Comparison of ENCODE assay signal across 1 cellular context in the genomic region with DNA sequence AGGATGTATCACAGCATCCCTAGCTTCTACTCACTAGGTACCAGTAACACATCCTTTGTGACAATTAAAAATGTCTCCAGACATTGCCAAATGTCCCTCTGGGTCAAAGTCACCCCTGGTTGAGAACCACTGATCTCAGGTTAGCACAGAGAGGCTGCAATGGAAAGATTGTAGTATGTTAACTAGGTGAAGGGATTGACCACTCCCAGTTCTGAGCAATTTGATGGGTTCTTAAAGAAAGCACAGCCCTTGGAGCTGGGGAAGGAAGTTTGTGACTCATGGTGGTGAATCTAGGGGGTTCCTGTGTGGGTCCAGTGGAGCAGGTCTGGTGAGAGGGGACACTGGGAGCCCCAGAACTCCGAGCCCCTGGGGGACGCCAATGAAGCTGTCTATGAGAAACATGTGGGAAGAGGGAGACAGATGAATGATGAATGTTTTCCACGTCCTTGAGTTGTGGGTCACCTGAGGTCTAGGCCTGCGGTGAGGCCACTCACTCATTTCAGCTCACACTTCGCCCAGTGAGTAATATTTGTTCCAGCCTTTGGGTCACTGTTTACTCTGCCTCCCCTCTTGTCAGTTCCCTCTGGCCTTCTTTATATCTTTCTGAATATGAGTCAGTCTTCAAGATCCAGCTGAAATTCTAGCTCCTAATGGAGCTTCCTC.
TF ChIP-seq lines count a peak whose summit lies in the region.

No MANE protein-coding gene starts in this region.

TF ChIP-seq in K562, 482 proteins besides CTCF, POLR2A, EP300 and RAD21 (continued from another document and continues in another):
- TF ChIP-seq FOXA3 (CRISPR knock-in tag; conservative IDR thresholded peaks at IDR 0.05 in 1 of 2, IDR thresholded peaks at IDR 0.05 in 1 of 2) (peak in 1 of 2 experiments; percentile 41; a peak in 1 of 4 replicates), NCOA1 (IDR thresholded peaks at IDR 0.05; ENCODE audit: low read depth) (no peak), MCM5 (IDR thresholded peaks at IDR 0.05; ENCODE audit: low read depth) (no peak), L3MBTL2 (IDR thresholded peaks at IDR 0.05) (no peak), GTF2F1 (IDR thresholded peaks at IDR 0.05; ENCODE audit: low read depth, low read length) (no peak), ZNF134 (CRISPR knock-in tag; conservative IDR thresholded peaks at IDR 0.05) (peak; percentile 57; the same call in 1 of the 2 replicates), GTF2A2 (tag; IDR thresholded peaks at IDR 0.05) (no peak), PHTF2 (CRISPR knock-in tag; IDR thresholded peaks at IDR 0.05) (no peak), NR4A1 (CRISPR knock-in tag; IDR thresholded peaks at IDR 0.05) (no peak), NR4A1 (tag; IDR thresholded peaks at IDR 0.05) (no peak), DIDO1 (tag; IDR thresholded peaks at IDR 0.05; ENCODE audit: low read depth) (no peak), ZNF778 (CRISPR knock-in tag; IDR thresholded peaks at IDR 0.05) (no peak), FOSL1 (tag; conservative IDR thresholded peaks at IDR 0.05) (peak; percentile 90), GABPB1 (CRISPR knock-in tag; IDR thresholded peaks at IDR 0.05) (no peak), ZFP30 (CRISPR knock-in tag; IDR thresholded peaks at IDR 0.05; ENCODE audit: borderline replicate concordance) (no peak), ESRRB (CRISPR knock-in tag; IDR thresholded peaks at IDR 0.05; ENCODE audit: borderline replicate concordance) (no peak), MEIS2 (IDR thresholded peaks at IDR 0.05; ENCODE audit: partially characterized antibody) (peak; percentile 75), U2AF1 (optimal IDR thresholded peaks at IDR 0.05; ENCODE audit: low read depth, low read length) (no peak), JUND (IDR thresholded peaks at IDR 0.05; ENCODE audit: borderline replicate concordance, low read depth, low read length) (peak; percentile 34; the same call in 1 of the 2 replicates), JUND (tag; IDR thresholded peaks at IDR 0.05; ENCODE audit: borderline replicate concordance, low read depth, low read length) (peak; percentile 53; the same call in 2 of the 3 replicates), NFIX (CRISPR knock-in tag; IDR thresholded peaks at IDR 0.05; ENCODE audit: low read depth) (no peak), XRCC4 (IDR thresholded peaks at IDR 0.05; ENCODE audit: extremely low read depth, insufficient read depth, insufficient read length) (no peak), BRD9 (IDR thresholded peaks at IDR 0.05; ENCODE audit: low read depth, partially characterized antibody) (no peak), POLR3A (IDR thresholded peaks at IDR 0.05; ENCODE audit: borderline replicate concordance, extremely low read depth, insufficient read depth, insufficient read length) (no peak), TCFL5 (CRISPR knock-in tag; conservative IDR thresholded peaks at IDR 0.05) (no peak), ZNF436 (CRISPR knock-in tag; IDR thresholded peaks at IDR 0.05) (no peak), MYC (IDR thresholded peaks at IDR 0.05; ENCODE audit: low read depth, low read length) (no peak), MYC (CRISPR knock-in tag; IDR thresholded peaks at IDR 0.05; ENCODE audit: borderline replicate concordance, low read depth) (no peak)
- TF ChIP-seq, protein P1, sequence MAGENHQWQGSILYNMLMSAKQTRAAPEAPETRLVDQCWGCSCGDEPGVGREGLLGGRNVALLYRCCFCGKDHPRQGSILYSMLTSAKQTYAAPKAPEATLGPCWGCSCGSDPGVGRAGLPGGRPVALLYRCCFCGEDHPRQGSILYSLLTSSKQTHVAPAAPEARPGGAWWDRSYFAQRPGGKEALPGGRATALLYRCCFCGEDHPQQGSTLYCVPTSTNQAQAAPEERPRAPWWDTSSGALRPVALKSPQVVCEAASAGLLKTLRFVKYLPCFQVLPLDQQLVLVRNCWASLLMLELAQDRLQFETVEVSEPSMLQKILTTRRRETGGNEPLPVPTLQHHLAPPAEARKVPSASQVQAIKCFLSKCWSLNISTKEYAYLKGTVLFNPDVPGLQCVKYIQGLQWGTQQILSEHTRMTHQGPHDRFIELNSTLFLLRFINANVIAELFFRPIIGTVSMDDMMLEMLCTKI (IDR thresholded peaks at IDR 0.05; ENCODE audit: partially characterized antibody) = no peak
- TF ChIP-seq, protein P2, sequence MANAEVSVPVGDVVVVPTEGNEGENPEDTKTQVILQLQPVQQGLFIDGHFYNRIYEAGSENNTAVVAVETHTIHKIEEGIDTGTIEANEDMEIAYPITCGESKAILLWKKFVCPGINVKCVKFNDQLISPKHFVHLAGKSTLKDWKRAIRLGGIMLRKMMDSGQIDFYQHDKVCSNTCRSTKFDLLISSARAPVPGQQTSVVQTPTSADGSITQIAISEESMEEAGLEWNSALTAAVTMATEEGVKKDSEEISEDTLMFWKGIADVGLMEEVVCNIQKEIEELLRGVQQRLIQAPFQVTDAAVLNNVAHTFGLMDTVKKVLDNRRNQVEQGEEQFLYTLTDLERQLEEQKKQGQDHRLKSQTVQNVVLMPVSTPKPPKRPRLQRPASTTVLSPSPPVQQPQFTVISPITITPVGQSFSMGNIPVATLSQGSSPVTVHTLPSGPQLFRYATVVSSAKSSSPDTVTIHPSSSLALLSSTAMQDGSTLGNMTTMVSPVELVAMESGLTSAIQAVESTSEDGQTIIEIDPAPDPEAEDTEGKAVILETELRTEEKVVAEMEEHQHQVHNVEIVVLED (CRISPR knock-in tag; IDR thresholded peaks at IDR 0.05) = no peak
- TF ChIP-seq, protein P3, sequence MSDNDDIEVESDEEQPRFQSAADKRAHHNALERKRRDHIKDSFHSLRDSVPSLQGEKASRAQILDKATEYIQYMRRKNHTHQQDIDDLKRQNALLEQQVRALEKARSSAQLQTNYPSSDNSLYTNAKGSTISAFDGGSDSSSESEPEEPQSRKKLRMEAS (CRISPR knock-in tag; IDR thresholded peaks at IDR 0.05) = no peak
- TF ChIP-seq, protein P4, sequence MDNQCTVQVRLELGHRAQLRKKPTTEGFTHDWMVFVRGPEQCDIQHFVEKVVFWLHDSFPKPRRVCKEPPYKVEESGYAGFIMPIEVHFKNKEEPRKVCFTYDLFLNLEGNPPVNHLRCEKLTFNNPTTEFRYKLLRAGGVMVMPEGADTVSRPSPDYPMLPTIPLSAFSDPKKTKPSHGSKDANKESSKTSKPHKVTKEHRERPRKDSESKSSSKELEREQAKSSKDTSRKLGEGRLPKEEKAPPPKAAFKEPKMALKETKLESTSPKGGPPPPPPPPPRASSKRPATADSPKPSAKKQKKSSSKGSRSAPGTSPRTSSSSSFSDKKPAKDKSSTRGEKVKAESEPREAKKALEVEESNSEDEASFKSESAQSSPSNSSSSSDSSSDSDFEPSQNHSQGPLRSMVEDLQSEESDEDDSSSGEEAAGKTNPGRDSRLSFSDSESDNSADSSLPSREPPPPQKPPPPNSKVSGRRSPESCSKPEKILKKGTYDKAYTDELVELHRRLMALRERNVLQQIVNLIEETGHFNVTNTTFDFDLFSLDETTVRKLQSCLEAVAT (IDR thresholded peaks at IDR 0.05) = no peak
- TF ChIP-seq, protein P5, sequence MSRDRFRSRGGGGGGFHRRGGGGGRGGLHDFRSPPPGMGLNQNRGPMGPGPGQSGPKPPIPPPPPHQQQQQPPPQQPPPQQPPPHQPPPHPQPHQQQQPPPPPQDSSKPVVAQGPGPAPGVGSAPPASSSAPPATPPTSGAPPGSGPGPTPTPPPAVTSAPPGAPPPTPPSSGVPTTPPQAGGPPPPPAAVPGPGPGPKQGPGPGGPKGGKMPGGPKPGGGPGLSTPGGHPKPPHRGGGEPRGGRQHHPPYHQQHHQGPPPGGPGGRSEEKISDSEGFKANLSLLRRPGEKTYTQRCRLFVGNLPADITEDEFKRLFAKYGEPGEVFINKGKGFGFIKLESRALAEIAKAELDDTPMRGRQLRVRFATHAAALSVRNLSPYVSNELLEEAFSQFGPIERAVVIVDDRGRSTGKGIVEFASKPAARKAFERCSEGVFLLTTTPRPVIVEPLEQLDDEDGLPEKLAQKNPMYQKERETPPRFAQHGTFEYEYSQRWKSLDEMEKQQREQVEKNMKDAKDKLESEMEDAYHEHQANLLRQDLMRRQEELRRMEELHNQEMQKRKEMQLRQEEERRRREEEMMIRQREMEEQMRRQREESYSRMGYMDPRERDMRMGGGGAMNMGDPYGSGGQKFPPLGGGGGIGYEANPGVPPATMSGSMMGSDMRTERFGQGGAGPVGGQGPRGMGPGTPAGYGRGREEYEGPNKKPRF (IDR thresholded peaks at IDR 0.05; ENCODE audit: low read depth, low read length) = no peak
- TF ChIP-seq, protein P6, sequence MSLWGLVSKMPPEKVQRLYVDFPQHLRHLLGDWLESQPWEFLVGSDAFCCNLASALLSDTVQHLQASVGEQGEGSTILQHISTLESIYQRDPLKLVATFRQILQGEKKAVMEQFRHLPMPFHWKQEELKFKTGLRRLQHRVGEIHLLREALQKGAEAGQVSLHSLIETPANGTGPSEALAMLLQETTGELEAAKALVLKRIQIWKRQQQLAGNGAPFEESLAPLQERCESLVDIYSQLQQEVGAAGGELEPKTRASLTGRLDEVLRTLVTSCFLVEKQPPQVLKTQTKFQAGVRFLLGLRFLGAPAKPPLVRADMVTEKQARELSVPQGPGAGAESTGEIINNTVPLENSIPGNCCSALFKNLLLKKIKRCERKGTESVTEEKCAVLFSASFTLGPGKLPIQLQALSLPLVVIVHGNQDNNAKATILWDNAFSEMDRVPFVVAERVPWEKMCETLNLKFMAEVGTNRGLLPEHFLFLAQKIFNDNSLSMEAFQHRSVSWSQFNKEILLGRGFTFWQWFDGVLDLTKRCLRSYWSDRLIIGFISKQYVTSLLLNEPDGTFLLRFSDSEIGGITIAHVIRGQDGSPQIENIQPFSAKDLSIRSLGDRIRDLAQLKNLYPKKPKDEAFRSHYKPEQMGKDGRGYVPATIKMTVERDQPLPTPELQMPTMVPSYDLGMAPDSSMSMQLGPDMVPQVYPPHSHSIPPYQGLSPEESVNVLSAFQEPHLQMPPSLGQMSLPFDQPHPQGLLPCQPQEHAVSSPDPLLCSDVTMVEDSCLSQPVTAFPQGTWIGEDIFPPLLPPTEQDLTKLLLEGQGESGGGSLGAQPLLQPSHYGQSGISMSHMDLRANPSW (CRISPR knock-in tag; IDR thresholded peaks at IDR 0.05) = no peak
- TF ChIP-seq, protein P7, sequence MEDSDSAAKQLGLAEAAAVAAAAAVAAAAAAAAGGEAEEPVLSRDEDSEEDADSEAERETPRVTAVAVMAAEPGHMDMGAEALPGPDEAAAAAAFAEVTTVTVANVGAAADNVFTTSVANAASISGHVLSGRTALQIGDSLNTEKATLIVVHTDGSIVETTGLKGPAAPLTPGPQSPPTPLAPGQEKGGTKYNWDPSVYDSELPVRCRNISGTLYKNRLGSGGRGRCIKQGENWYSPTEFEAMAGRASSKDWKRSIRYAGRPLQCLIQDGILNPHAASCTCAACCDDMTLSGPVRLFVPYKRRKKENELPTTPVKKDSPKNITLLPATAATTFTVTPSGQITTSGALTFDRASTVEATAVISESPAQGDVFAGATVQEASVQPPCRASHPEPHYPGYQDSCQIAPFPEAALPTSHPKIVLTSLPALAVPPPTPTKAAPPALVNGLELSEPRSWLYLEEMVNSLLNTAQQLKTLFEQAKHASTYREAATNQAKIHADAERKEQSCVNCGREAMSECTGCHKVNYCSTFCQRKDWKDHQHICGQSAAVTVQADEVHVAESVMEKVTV (CRISPR knock-in tag; IDR thresholded peaks at IDR 0.05) = no peak
- TF ChIP-seq, protein P8, sequence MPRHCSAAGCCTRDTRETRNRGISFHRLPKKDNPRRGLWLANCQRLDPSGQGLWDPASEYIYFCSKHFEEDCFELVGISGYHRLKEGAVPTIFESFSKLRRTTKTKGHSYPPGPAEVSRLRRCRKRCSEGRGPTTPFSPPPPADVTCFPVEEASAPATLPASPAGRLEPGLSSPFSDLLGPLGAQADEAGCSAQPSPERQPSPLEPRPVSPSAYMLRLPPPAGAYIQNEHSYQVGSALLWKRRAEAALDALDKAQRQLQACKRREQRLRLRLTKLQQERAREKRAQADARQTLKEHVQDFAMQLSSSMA (CRISPR knock-in tag; IDR thresholded peaks at IDR 0.05) = no peak
- TF ChIP-seq, protein P9, sequence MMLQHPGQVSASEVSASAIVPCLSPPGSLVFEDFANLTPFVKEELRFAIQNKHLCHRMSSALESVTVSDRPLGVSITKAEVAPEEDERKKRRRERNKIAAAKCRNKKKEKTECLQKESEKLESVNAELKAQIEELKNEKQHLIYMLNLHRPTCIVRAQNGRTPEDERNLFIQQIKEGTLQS (IDR thresholded peaks at IDR 0.05) = peak; percentile 19; the same call in 1 of the 2 replicates
- TF ChIP-seq, protein P9 (CRISPR knock-in tag; conservative IDR thresholded peaks at IDR 0.05) = no peak
- TF ChIP-seq, protein P10, sequence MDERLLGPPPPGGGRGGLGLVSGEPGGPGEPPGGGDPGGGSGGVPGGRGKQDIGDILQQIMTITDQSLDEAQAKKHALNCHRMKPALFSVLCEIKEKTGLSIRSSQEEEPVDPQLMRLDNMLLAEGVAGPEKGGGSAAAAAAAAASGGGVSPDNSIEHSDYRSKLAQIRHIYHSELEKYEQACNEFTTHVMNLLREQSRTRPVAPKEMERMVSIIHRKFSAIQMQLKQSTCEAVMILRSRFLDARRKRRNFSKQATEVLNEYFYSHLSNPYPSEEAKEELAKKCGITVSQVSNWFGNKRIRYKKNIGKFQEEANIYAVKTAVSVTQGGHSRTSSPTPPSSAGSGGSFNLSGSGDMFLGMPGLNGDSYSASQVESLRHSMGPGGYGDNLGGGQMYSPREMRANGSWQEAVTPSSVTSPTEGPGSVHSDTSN (CRISPR knock-in tag; IDR thresholded peaks at IDR 0.05; ENCODE audit: low read depth) = no peak
- TF ChIP-seq, protein P10 (tag; conservative IDR thresholded peaks at IDR 0.05; ENCODE audit: low read depth) = 0 out of 2 replicates have a peak, but pooled peaks have one; percentile 38
- TF ChIP-seq, protein P11, sequence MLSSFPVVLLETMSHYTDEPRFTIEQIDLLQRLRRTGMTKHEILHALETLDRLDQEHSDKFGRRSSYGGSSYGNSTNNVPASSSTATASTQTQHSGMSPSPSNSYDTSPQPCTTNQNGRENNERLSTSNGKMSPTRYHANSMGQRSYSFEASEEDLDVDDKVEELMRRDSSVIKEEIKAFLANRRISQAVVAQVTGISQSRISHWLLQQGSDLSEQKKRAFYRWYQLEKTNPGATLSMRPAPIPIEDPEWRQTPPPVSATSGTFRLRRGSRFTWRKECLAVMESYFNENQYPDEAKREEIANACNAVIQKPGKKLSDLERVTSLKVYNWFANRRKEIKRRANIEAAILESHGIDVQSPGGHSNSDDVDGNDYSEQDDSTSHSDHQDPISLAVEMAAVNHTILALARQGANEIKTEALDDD (IDR thresholded peaks at IDR 0.05) = peak; percentile 51; the same call in 1 of the 2 replicates
- TF ChIP-seq, protein P12, sequence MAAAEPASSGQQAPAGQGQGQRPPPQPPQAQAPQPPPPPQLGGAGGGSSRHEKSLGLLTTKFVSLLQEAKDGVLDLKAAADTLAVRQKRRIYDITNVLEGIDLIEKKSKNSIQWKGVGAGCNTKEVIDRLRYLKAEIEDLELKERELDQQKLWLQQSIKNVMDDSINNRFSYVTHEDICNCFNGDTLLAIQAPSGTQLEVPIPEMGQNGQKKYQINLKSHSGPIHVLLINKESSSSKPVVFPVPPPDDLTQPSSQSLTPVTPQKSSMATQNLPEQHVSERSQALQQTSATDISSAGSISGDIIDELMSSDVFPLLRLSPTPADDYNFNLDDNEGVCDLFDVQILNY (CRISPR knock-in tag; IDR thresholded peaks at IDR 0.05) = no peak
